Comparison of ENCODE assay signal across 6 cellular contexts in genomic region chr11:319465-320273, GRCh38. TPM values are rescaled to one million over a fixed set of nuclear protein-coding genes. Genes with fewer than 3 reads are reported as not detected.
DNase-seq lines count a peak whose midpoint lies in the region; ATAC-seq, FAIRE-seq and TF ChIP-seq lines count a peak whose summit lies in the region.
"Not testable (repeated sequence)": the region's sequence is repeated elsewhere in the genome, so short reads cannot be mapped to it uniquely, and the experiment has no call there.

No MANE protein-coding gene starts in this region.

- H3K9ac ChIP-seq in colonic mucosa (ENCODE audit: low read depth in 2 of 2, low read length in 2 of 2) = peak overlapping the region; percentile 86 to 93

- WGBS in pancreas, 2 donors = 11 to 24% methylated on average over 19 to 22 of the region's 24 CpGs
- WGBS in urinary bladder = 7% methylated on average over 23 of the region's 24 CpGs

- H3K9me3 Mint-ChIP-seq in activated CD4-positive, alpha-beta memory T cell treated with anti-CD3 and anti-CD28 coated beads, Interleukin-2, amount 10 ng/mL, durations not matched to agents 7 days and 5 days = not testable (repeated sequence)

- H3K27ac ChIP-seq in colonic mucosa = peak overlapping the region; percentile 90
- H3K27ac ChIP-seq in pancreas = peak overlapping the region; percentile 58 to 98 (median 78)
- H3K27ac ChIP-seq in urinary bladder (ENCODE audit: low read depth) = peak overlapping the region; percentile 55

- H3K4me3 ChIP-seq in colonic mucosa (peak overlapping the region; percentile 51), pancreas (peak overlapping the region; percentile 15 to 78 (median 52)), urinary bladder (ENCODE audit: low read depth, low read length) (peak overlapping the region; percentile 67)

- not testable (repeated sequence) for H3K9me3 ChIP-seq in colonic mucosa, pancreas

- not testable (repeated sequence) for H3K27me3 Mint-ChIP-seq in activated CD4-positive, alpha-beta memory T cell treated with anti-CD3 and anti-CD28 coated beads, Interleukin-2, amount 10 ng/mL, durations not matched to agents 7 days and 5 days

- ATAC-seq in HG02678 (IDR thresholded peaks at IDR 0.05; ENCODE audit: unreplicated experiment) = peak; percentile 5
- ATAC-seq in pancreas = peak in 3 of 4 donors; percentile 0 to 4 (median 4)

- POLR2A ChIA-PET in activated CD4-positive, alpha-beta memory T cell treated with anti-CD3 and anti-CD28 coated beads, Interleukin-2, amount 10 ng/mL, durations not matched to agents 7 days and 5 days (lab: Charles Lee) = interaction anchor here (1.6 to 2.3 kb wide), 2 partner anchors 10 to 36 kb away, joined by 6 to 9 read pairs; no protein-coding TSS in a partner anchor

- not testable (repeated sequence) for H3K36me3 ChIP-seq in colonic mucosa; pancreas; urinary bladder (ENCODE audit: insufficient read depth)

- H3K36me3 Mint-ChIP-seq in activated CD4-positive, alpha-beta memory T cell treated with anti-CD3 and anti-CD28 coated beads, Interleukin-2, amount 10 ng/mL, durations not matched to agents 7 days and 5 days (ENCODE audit: low read depth) = peaks cover 40% of the 10 kb centered on the region

- H3K27ac Mint-ChIP-seq in activated CD4-positive, alpha-beta memory T cell treated with anti-CD3 and anti-CD28 coated beads, Interleukin-2, amount 10 ng/mL, durations not matched to agents 7 days and 5 days = peak overlapping the region; percentile 66

- CTCF ChIA-PET in activated CD4-positive, alpha-beta memory T cell treated with anti-CD3 and anti-CD28 coated beads, Interleukin-2, amount 10 ng/mL, durations not matched to agents 7 days and 5 days (lab: Charles Lee) = not testable (repeated sequence)

- H3K27me3 ChIP-seq in colonic mucosa, pancreas: not testable (repeated sequence)

- not testable (repeated sequence) for DNase-seq in activated CD4-positive, alpha-beta memory T cell treated with anti-CD3 and anti-CD28 coated beads, Interleukin-2, amount 10 ng/mL, durations not matched to agents 7 days and 5 days
- peak; percentile 33 for DNase-seq in colonic mucosa
- DNase-seq in islet precursor cell = peak; percentile 57
- DNase-seq in pancreas = peak in 2 of 6 donors; percentile 38 to 64

- not testable (repeated sequence) for FAIRE-seq in pancreas (lab: Jason Lieb, UNC)

- intact Hi-C loops in colonic mucosa (cut with DNase I); pancreas (cut with DNase I): not testable (repeated sequence)

- H3K4me1 ChIP-seq in colonic mucosa; pancreas; urinary bladder (ENCODE audit: insufficient read depth): not testable (repeated sequence)

- H3K4me1 Mint-ChIP-seq in activated CD4-positive, alpha-beta memory T cell treated with anti-CD3 and anti-CD28 coated beads, Interleukin-2, amount 10 ng/mL, durations not matched to agents 7 days and 5 days = peaks cover 30% of the 10 kb centered on the region

- not testable (repeated sequence) for TF ChIP-seq CTCF in colonic mucosa (IDR thresholded peaks at IDR 0.05); pancreas (IDR thresholded peaks at IDR 0.05)

- H3K4me3 Mint-ChIP-seq in activated CD4-positive, alpha-beta memory T cell treated with anti-CD3 and anti-CD28 coated beads, Interleukin-2, amount 10 ng/mL, durations not matched to agents 7 days and 5 days = peak overlapping the region; percentile 57

RNA-seq across cellular contexts. Expression of gene IFITM3, which starts 1.0 kb away (rescaled TPM):
- 10 to 100 TPM; 52.3 to 58.8 TPM for total RNA-seq in activated CD4-positive, alpha-beta memory T cell treated with anti-CD3 and anti-CD28 coated beads, Interleukin-2, amount 10 ng/mL, durations not matched to agents 7 days and 5 days
- total RNA-seq in colonic mucosa = 100 to 1,000 TPM; 132 to 160 TPM
- 100 to 1,000 TPM in 4 of 6 donors, 10 to 100 TPM in 2; 86.4 to 292 (median 135) TPM for total RNA-seq in pancreas
- 100 to 1,000 TPM; 300 to 429 TPM for polyA plus RNA-seq in pancreas
- total RNA-seq in urinary bladder = 43.2 TPM
- 2,675 TPM for polyA plus RNA-seq in urinary bladder

RNA-seq across cellular contexts. Expression of gene IFITM1, which starts 5.8 kb away (rescaled TPM):
- 1,000 to 10,000 TPM; 1,010 to 1,055 TPM for total RNA-seq in activated CD4-positive, alpha-beta memory T cell treated with anti-CD3 and anti-CD28 coated beads, Interleukin-2, amount 10 ng/mL, durations not matched to agents 7 days and 5 days
- total RNA-seq in colonic mucosa (100 to 1,000 TPM in 1 of 2 donors, 10 to 100 TPM in 1; 63.3 to 101 TPM), pancreas (10 to 100 TPM in 5 of 6 donors, 1 to 10 TPM in 1; 10.0 to 45.2 (median 18.9) TPM), urinary bladder (20.9 TPM)
- polyA plus RNA-seq in pancreas (10 to 100 TPM; 40.7 to 54.5 TPM), urinary bladder (599 TPM)

RNA-seq across cellular contexts. Expression of gene IFITM2, which starts 12.1 kb away (rescaled TPM):
- total RNA-seq in activated CD4-positive, alpha-beta memory T cell treated with anti-CD3 and anti-CD28 coated beads, Interleukin-2, amount 10 ng/mL, durations not matched to agents 7 days and 5 days = 1,000 to 10,000 TPM; 1,637 to 1,643 TPM
- total RNA-seq in colonic mucosa = 100 to 1,000 TPM in 1 of 2 donors, 10 to 100 TPM in 1; 74.1 to 115 TPM
- 100 to 1,000 TPM in 2 of 6 donors, 10 to 100 TPM in 4; 32.1 to 120 (median 63.6) TPM for total RNA-seq in pancreas
- 100 to 1,000 TPM; 169 to 182 TPM for polyA plus RNA-seq in pancreas
- total RNA-seq in urinary bladder = 14.8 TPM
- polyA plus RNA-seq in urinary bladder = 765 TPM

RNA-seq across cellular contexts. Expression of gene IFITM5, which starts 20.3 kb away (rescaled TPM):
- not detected for total RNA-seq in activated CD4-positive, alpha-beta memory T cell treated with anti-CD3 and anti-CD28 coated beads, Interleukin-2, amount 10 ng/mL, durations not matched to agents 7 days and 5 days
- not detected for total RNA-seq in colonic mucosa
- not detected for total RNA-seq in pancreas
- 1 to 10 TPM in 1 of 2 donors, under 1 TPM in 1; 0.56 to 1.2 TPM for polyA plus RNA-seq in pancreas
- not detected for total RNA-seq in urinary bladder
- not detected for polyA plus RNA-seq in urinary bladder

RNA-seq across cellular contexts. Expression of gene PGGHG, which starts 30.7 kb away (rescaled TPM):
- 100 to 1,000 TPM; 113 to 117 TPM for total RNA-seq in activated CD4-positive, alpha-beta memory T cell treated with anti-CD3 and anti-CD28 coated beads, Interleukin-2, amount 10 ng/mL, durations not matched to agents 7 days and 5 days
- total RNA-seq in colonic mucosa (10 to 100 TPM; 10.6 to 12.9 TPM), pancreas (100 to 1,000 TPM in 4 of 6 donors, 10 to 100 TPM in 1, 1 to 10 TPM in 1; 8.9 to 534 (median 198) TPM), urinary bladder (9.5 TPM)
- polyA plus RNA-seq in pancreas (1,000 to 10,000 TPM; 1,516 to 4,700 TPM), urinary bladder (36.3 TPM)

Comparison
In these comparisons a context has a peak if more than half of its experiments do, and no peak if none do; other contexts are left out.
1. RNA of gene IFITM1, which starts 5.8 kb away (total RNA-seq): 1,010 to 1,055 TPM in activated CD4-positive, alpha-beta memory T cell treated with anti-CD3 and anti-CD28 coated beads, Interleukin-2, amount 10 ng/mL, durations not matched to agents 7 days and 5 days; 63.3 to 101 TPM in colonic mucosa, 10.0 to 45.2 TPM in pancreas and 20.9 TPM in urinary bladder (single experiment); every median in the first group is over 4 times any median in the second.
2. RNA of gene IFITM2, which starts 12.1 kb away (total RNA-seq): 1,637 to 1,643 TPM in activated CD4-positive, alpha-beta memory T cell treated with anti-CD3 and anti-CD28 coated beads, Interleukin-2, amount 10 ng/mL, durations not matched to agents 7 days and 5 days; 74.1 to 115 TPM in colonic mucosa, 32.1 to 120 TPM in pancreas and 14.8 TPM in urinary bladder (single experiment); every median in the first group is over 10 times any median in the second.
3. Peak in every context shown above with its lines, with median percentiles within 50 percentile points of each other: H3K27ac ChIP-seq and H3K4me3 ChIP-seq.